8 cellular contexts compared by ENCODE assay signal in the genomic region with DNA sequence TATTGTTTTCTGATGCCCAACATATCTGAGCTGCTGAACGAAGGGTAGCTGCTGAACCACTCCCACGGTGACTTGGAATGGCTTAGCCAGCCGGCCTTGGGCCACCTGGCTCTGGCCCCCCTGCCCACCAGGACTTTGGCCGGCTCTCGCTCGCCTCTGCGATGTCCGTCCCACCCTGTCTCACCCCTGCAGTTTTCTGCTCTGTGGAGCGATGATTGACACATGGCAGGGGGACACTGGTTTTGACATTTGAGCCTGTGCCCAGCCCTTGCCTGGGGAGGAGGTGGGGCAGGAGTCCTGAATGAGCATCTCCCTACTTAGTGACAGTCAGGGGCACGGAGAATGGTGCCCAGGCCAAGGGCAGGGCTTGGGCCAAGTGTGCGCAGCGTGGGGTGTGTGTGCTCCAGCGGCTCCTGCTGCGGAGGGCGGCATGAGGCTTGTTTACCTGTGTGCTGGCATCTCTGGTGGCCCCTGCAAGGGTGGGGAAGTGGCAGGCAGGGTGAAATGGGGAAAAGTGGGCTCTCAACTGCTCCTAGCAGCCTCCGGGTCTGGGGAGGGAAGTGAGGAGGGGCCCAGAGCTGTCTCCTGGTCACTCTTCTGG. TPM values are rescaled to one million over a fixed set of nuclear protein-coding genes. Genes with fewer than 3 reads are reported as not detected.
DNase-seq lines count a peak whose midpoint lies in the region; ATAC-seq, FAIRE-seq and TF ChIP-seq lines count a peak whose summit lies in the region.

No MANE protein-coding gene starts in this region.

- H3K4me2 ChIP-seq in DOHH2 (ENCODE audit: low read length): peak overlapping the region; percentile 98

- peaks cover 40 to 60% (median 49%) of the 10 kb centered on the region in 3 donors for H3K4me1 Mint-ChIP-seq in T-cell

- no peak overlapping the region for H3K27ac ChIP-seq in DOHH2 (ENCODE audit: low read depth, low read length)
- H3K27ac ChIP-seq in foreskin keratinocyte: peak overlapping the region; percentile 73

- no peak for DNase-seq in T-cell
- no peak for DNase-seq in foreskin keratinocyte
- no peak for DNase-seq in retinal pigment epithelial cell (ENCODE audit: low read depth)
- no peak for DNase-seq in HUDEP-2 (lab: John Stamatoyannopoulos, UW; ENCODE audit: unreplicated experiment in 76 of 76)
- no peak for DNase-seq in NCI-H187 (lab: John Stamatoyannopoulos, UW)
- no peak for DNase-seq in H54 (ENCODE audit: insufficient read length, low spot score)

- peaks cover 14% of the 10 kb centered on the region for H3K4me1 ChIP-seq in DOHH2 (ENCODE audit: control insufficient read depth, low read length)
- peaks cover 22% of the 10 kb centered on the region for H3K4me1 ChIP-seq in foreskin keratinocyte

- H4K20me1 ChIP-seq in DOHH2 (ENCODE audit: control insufficient read depth, insufficient read depth, low read depth, low read length): no peaks in the 10 kb centered on the region

- CTCF ChIA-PET in T-cell (lab: Charles Lee): interaction anchor here in 1 of 2 donors (1.1 kb wide), 1 partner anchor 14 kb away, joined by 5 read pairs; no protein-coding TSS in a partner anchor

- FAIRE-seq in H54 (lab: Jason Lieb, UNC): no peak

- TF ChIP-seq CTCF in DOHH2 (IDR thresholded peaks at IDR 0.05; ENCODE audit: low read depth, low read length, poor library complexity, severe bottlenecking): no peak
- no peak for TF ChIP-seq CTCF in foreskin keratinocyte (conservative IDR thresholded peaks at IDR 0.05)
- no peak for TF ChIP-seq CTCF in retinal pigment epithelial cell (conservative IDR thresholded peaks at IDR 0.05; ENCODE audit: low read depth, low read length)

- no peaks in the 10 kb centered on the region for H3K36me3 ChIP-seq in DOHH2 (ENCODE audit: control insufficient read depth, low read length)

- H3K4me3 ChIP-seq in DOHH2 (ENCODE audit: low read length) (peak overlapping the region; percentile 90), retinal pigment epithelial cell (ENCODE audit: low read length) (peak overlapping the region; percentile 45)

- H3K27me3 ChIP-seq in DOHH2 (ENCODE audit: control insufficient read depth, low read length): 0 out of 2 replicates have a peak, but pooled peaks cover 7% of the 10 kb centered on the region
- no peaks in the 10 kb centered on the region for H3K27me3 ChIP-seq in foreskin keratinocyte

- POLR2A ChIA-PET in T-cell (lab: Charles Lee): no interaction called here

- peaks cover 0 to 6% (median 3%) of the 10 kb centered on the region in 3 donors for H3K9me3 Mint-ChIP-seq in T-cell

- no peak for TF ChIP-seq POLR2A in H54 (IDR thresholded peaks at IDR 0.05; ENCODE audit: low read depth, low read length)

- H3K4me3 Mint-ChIP-seq in T-cell: peak overlapping the region; percentile 48 to 62 (median 58)

- H3K27ac Mint-ChIP-seq in T-cell: peak overlapping the region; percentile 64 to 80

- no peaks in the 10 kb centered on the region for H3K27me3 Mint-ChIP-seq in T-cell

- H3K9me3 ChIP-seq in DOHH2 (ENCODE audit: control insufficient read depth, insufficient read depth, low read length): no peaks in the 10 kb centered on the region

- no peaks in the 10 kb centered on the region for H3K9me2 ChIP-seq in DOHH2 (replicated peaks; ENCODE audit: control insufficient read depth, low read length)

- H3K36me3 Mint-ChIP-seq in T-cell: peaks cover 17% of the 10 kb centered on the region

- no peaks in the 10 kb centered on the region for H3F3A ChIP-seq in DOHH2 (ENCODE audit: control insufficient read depth, insufficient read depth)

- no peaks in the 10 kb centered on the region for H3K79me2 ChIP-seq in DOHH2 (ENCODE audit: control insufficient read depth, low read length)

- ATAC-seq in T-cell (replicated peaks in 1 of 4): no peak
- no peak for ATAC-seq in foreskin keratinocyte
- no peak for ATAC-seq in GM19035 (IDR thresholded peaks at IDR 0.05; ENCODE audit: unreplicated experiment)

RNA-seq across cellular contexts. Expression of gene CDKN1C, which starts 15.7 kb away (rescaled TPM):
- 1 to 10 TPM; 2.1 to 7.0 (median 5.3) TPM for total RNA-seq in T-cell
- total RNA-seq in foreskin keratinocyte: 2.4 and 3.2 TPM in 2 replicates
- 2.6 and 2.8 TPM in 2 replicates for polyA plus RNA-seq in foreskin keratinocyte

RNA-seq across cellular contexts. Expression of gene PHLDA2, which starts 27.9 kb away (rescaled TPM):
- total RNA-seq in T-cell: 1 to 10 TPM in 1 of 5 donors, under 1 TPM in 4; 0.65 to 1.3 (median 0.79) TPM
- 36.9 and 52.6 TPM in 2 replicates for total RNA-seq in foreskin keratinocyte
- polyA plus RNA-seq in foreskin keratinocyte: 165 and 166 TPM in 2 replicates

Comparison
In these comparisons a context has a peak if more than half of its experiments do, and no peak if none do; other contexts are left out.
1. RNA of gene PHLDA2, which starts 27.9 kb away (total RNA-seq): 36.9 to 52.6 TPM in foreskin keratinocyte; 0.65 to 1.3 TPM in T-cell; every median in the first group is over 10 times any median in the second.